ENCODE assay signal across 8 cellular contexts in genomic region chr15:40407343-40407990, GRCh38. TPM values are rescaled to one million over a fixed set of nuclear protein-coding genes. Genes with fewer than 3 reads are reported as not detected.
DNase-seq lines count a peak whose midpoint lies in the region; ATAC-seq, FAIRE-seq and TF ChIP-seq lines count a peak whose summit lies in the region.

No MANE protein-coding gene starts in this region.

- FAIRE-seq in GM12891 (lab: Jason Lieb, UNC) (peak; percentile 86), small intestine (lab: Jason Lieb, UNC) (no peak)

- H3K4me2 ChIP-seq in KMS-11 = peak overlapping the region; percentile 5; the same call in 1 of the 2 replicates

- no peak overlapping the region; the same call in 1 of the 2 replicates for H3K27ac ChIP-seq in KMS-11
- H3K27ac ChIP-seq in heart right ventricle = no peak overlapping the region
- no peak overlapping the region for H3K27ac ChIP-seq in suprapubic skin
- no peak overlapping the region for H3K27ac ChIP-seq in small intestine (ENCODE audit: low read depth in 1 of 2, low read length in 1 of 2)

- H3K79me2 ChIP-seq in KMS-11 (ENCODE audit: insufficient read depth, low read depth) = no peaks in the 10 kb centered on the region

- no peak overlapping the region for H3K9ac ChIP-seq in KMS-11

- DNase-seq in GM12891 (ENCODE audit: insufficient read length, low spot score) (peak; percentile 66), fibroblast of the aortic adventitia (ENCODE audit: low read depth) (no peak), heart right ventricle (no peak), OCI-M2 (lab: John Stamatoyannopoulos, UW; ENCODE audit: unreplicated experiment) (no peak), suprapubic skin (ENCODE audit: low spot score in 2 of 2) (no peak), small intestine (no peak)

- ATAC-seq in GM21526 (IDR thresholded peaks at IDR 0.05; ENCODE audit: low FRiP score, unreplicated experiment) (peak; percentile 61), heart right ventricle (no peak)

- H4K20me1 ChIP-seq in KMS-11 (ENCODE audit: insufficient read depth) = no peaks in the 10 kb centered on the region

- TF ChIP-seq POLR2A in GM12891 (IDR thresholded peaks at IDR 0.05; ENCODE audit: low read depth, low read length) (no peak), suprapubic skin (IDR thresholded peaks at IDR 0.05) (no peak)

- H3K36me3 ChIP-seq in KMS-11 (ENCODE audit: insufficient read depth) (no peaks in the 10 kb centered on the region), heart right ventricle (peaks cover 0 to 50% (median 25%) of the 10 kb centered on the region in 9 donors), suprapubic skin (peaks cover 19% of the 10 kb centered on the region), small intestine (ENCODE audit: control insufficient read depth in 2 of 2, insufficient read depth in 2 of 2, low read length in 2 of 2) (peaks cover 3 to 5% of the 10 kb centered on the region in 2 donors)

- no peaks in the 10 kb centered on the region for H3K9me3 ChIP-seq in heart right ventricle
- H3K9me3 ChIP-seq in suprapubic skin = no peaks in the 10 kb centered on the region
- no peaks in the 10 kb centered on the region for H3K9me3 ChIP-seq in small intestine (ENCODE audit: control insufficient read depth, low read depth)

- intact Hi-C loops in heart right ventricle (cut with DNase I) = loop anchor here in 3 of 10 donors (5.0 kb wide), 3 partner anchors 35 to 90 kb away; no protein-coding TSS in a partner anchor

- H3K27me3 ChIP-seq in KMS-11 (ENCODE audit: insufficient read depth, low read depth) = no peaks in the 10 kb centered on the region
- H3K27me3 ChIP-seq in heart right ventricle = no peaks in the 10 kb centered on the region
- H3K27me3 ChIP-seq in suprapubic skin = no peaks in the 10 kb centered on the region
- no peaks in the 10 kb centered on the region for H3K27me3 ChIP-seq in small intestine (ENCODE audit: control insufficient read depth in 2 of 2, insufficient read depth in 2 of 2, low read length in 2 of 2)

- H2AFZ ChIP-seq in KMS-11 (ENCODE audit: low read depth) = no peak overlapping the region

- H3K4me1 ChIP-seq in KMS-11 (ENCODE audit: low read depth, poor library complexity, severe bottlenecking) (peaks cover 34% of the 10 kb centered on the region), heart right ventricle (peaks cover 0 to 31% (median 23%) of the 10 kb centered on the region in 9 donors), suprapubic skin (peaks cover 29% of the 10 kb centered on the region), small intestine (ENCODE audit: control insufficient read depth in 2 of 2, insufficient read depth in 1 of 2, low read depth in 1 of 2, low read length in 1 of 2) (peaks cover 0 to 8% of the 10 kb centered on the region in 2 donors)

- no peak overlapping the region for H3K4me3 ChIP-seq in KMS-11 (IDR thresholded peaks at IDR 0.05; ENCODE audit: insufficient read depth, low read depth, low read length)
- H3K4me3 ChIP-seq in fibroblast of the aortic adventitia (ENCODE audit: low read depth, low read length) = peak overlapping the region; percentile 22
- no peak overlapping the region for H3K4me3 ChIP-seq in heart right ventricle
- H3K4me3 ChIP-seq in suprapubic skin = no peak overlapping the region
- H3K4me3 ChIP-seq in small intestine (ENCODE audit: low read depth in 1 of 2, low read length in 2 of 2) = no peak overlapping the region

- TF ChIP-seq EP300 in suprapubic skin (IDR thresholded peaks at IDR 0.05) = no peak

- TF ChIP-seq CTCF in KMS-11 (conservative IDR thresholded peaks at IDR 0.05; ENCODE audit: low read depth, low read length) = no peak
- no peak for TF ChIP-seq CTCF in fibroblast of the aortic adventitia (IDR thresholded peaks at IDR 0.05; ENCODE audit: insufficient read depth, low read length)
- no peak for TF ChIP-seq CTCF in heart right ventricle (IDR thresholded peaks at IDR 0.05)
- TF ChIP-seq CTCF in suprapubic skin (IDR thresholded peaks at IDR 0.05) = no peak

- WGBS in heart right ventricle, 2 donors = 81 to 85% methylated on average over 8 of the region's 8 CpGs
- 82% methylated on average over 8 of the region's 8 CpGs for WGBS in suprapubic skin
- WGBS in small intestine, 3 donors = 79 to 80% (median 80%) methylated on average over 8 of the region's 8 CpGs

TF ChIP-seq in GM12891, 5 proteins besides CTCF, POLR2A, EP300 and RAD21:
- TF ChIP-seq POU2F2 (IDR thresholded peaks at IDR 0.05; ENCODE audit: low read depth, low read length) (no peak), POLR2AphosphoS5 (IDR thresholded peaks at IDR 0.05; ENCODE audit: low read depth, low read length) (no peak), TAF1 (IDR thresholded peaks at IDR 0.05; ENCODE audit: low read depth, low read length) (no peak), PAX5 (IDR thresholded peaks at IDR 0.05; ENCODE audit: insufficient read depth, low read length, severe bottlenecking) (no peak), SPI1 (IDR thresholded peaks at IDR 0.05; ENCODE audit: low read depth, low read length) (no peak)

RNA-seq across cellular contexts. Expression of gene IVD, which starts 1.9 kb away (rescaled TPM):
- polyA plus RNA-seq in GM12891 (2012; ENCODE audit: low read depth, missing spikeins) = 22.9 TPM
- total RNA-seq in fibroblast of the aortic adventitia (ENCODE audit: low replicate concordance) (21.9 and 33.6 TPM in 2 replicates), heart right ventricle (100 to 1,000 TPM in 7 of 10 donors, 10 to 100 TPM in 3; 71.1 to 143 (median 109) TPM), suprapubic skin (10 to 100 TPM in 2 of 4 donors, 1 to 10 TPM in 2; 7.7 to 18.3 (median 13.3) TPM)
- polyA plus RNA-seq in heart right ventricle (10 to 100 TPM; 42.2 to 44.4 TPM), small intestine (10 to 100 TPM; 20.0 to 58.3 (median 22.8) TPM)

RNA-seq across cellular contexts. Expression of gene KNSTRN, which starts 24.9 kb away (rescaled TPM):
- 19.9 TPM for polyA plus RNA-seq in GM12891 (2012; ENCODE audit: low read depth, missing spikeins)
- total RNA-seq in fibroblast of the aortic adventitia (ENCODE audit: low replicate concordance) (24.5 and 44.1 TPM in 2 replicates), heart right ventricle (10 to 100 TPM in 3 of 10 donors, 1 to 10 TPM in 7; 5.3 to 16.0 (median 8.3) TPM), suprapubic skin (10 to 100 TPM; 13.5 to 24.3 (median 18.9) TPM)
- polyA plus RNA-seq in heart right ventricle (10 to 100 TPM in 1 of 2 donors, 1 to 10 TPM in 1; 8.2 to 13.1 TPM), small intestine (10 to 100 TPM in 1 of 3 donors, 1 to 10 TPM in 2; 4.1 to 24.3 (median 5.6) TPM)

RNA-seq across cellular contexts. Expression of gene BAHD1, which starts 33.3 kb away (rescaled TPM):
- polyA plus RNA-seq in GM12891 (2012; ENCODE audit: low read depth, missing spikeins) = 10.3 TPM
- 9.0 and 14.4 TPM in 2 replicates for total RNA-seq in fibroblast of the aortic adventitia (ENCODE audit: low replicate concordance)
- total RNA-seq in heart right ventricle = 10 to 100 TPM; 12.1 to 17.8 (median 16.0) TPM
- 1 to 10 TPM; 8.9 to 9.7 TPM for polyA plus RNA-seq in heart right ventricle
- 10 to 100 TPM; 16.8 to 24.6 (median 19.2) TPM for total RNA-seq in suprapubic skin
- 10 to 100 TPM; 10.7 to 13.3 (median 11.6) TPM for polyA plus RNA-seq in small intestine

RNA-seq across cellular contexts. Expression of gene DISP2, which starts 49.4 kb away (rescaled TPM):
- polyA plus RNA-seq in GM12891 (2012; ENCODE audit: low read depth, missing spikeins) = 0.35 TPM
- total RNA-seq in fibroblast of the aortic adventitia (ENCODE audit: low replicate concordance) (0.08 and 0.36 TPM in 2 replicates), heart right ventricle (1 to 10 TPM in 2 of 10 donors, under 1 TPM in 8; 0.08 to 1.3 (median 0.71) TPM), suprapubic skin (under 1 TPM in 3 of 4 donors, not detected in 1; 0.04 to 0.21 (median 0.05) TPM)
- polyA plus RNA-seq in heart right ventricle (1 to 10 TPM in 1 of 2 donors, under 1 TPM in 1; 0.16 to 2.7 TPM), small intestine (10 to 100 TPM in 1 of 3 donors, 1 to 10 TPM in 2; 2.2 to 12.2 (median 3.4) TPM)

RNA-seq across cellular contexts. Expression of gene PHGR1, which starts 56.6 kb away (rescaled TPM):
- polyA plus RNA-seq in GM12891 (2012; ENCODE audit: low read depth, missing spikeins) = not detected
- total RNA-seq in fibroblast of the aortic adventitia (ENCODE audit: low replicate concordance) (not detected in 2 replicates), heart right ventricle (not detected), suprapubic skin (not detected)
- polyA plus RNA-seq in heart right ventricle (not detected), small intestine (over 10,000 TPM in 2 of 3 donors, 1,000 to 10,000 TPM in 1; 4,043 to 32,483 (median 28,942) TPM)
